Comparison of ENCODE assay signal across 10 cellular contexts in the genomic region with DNA sequence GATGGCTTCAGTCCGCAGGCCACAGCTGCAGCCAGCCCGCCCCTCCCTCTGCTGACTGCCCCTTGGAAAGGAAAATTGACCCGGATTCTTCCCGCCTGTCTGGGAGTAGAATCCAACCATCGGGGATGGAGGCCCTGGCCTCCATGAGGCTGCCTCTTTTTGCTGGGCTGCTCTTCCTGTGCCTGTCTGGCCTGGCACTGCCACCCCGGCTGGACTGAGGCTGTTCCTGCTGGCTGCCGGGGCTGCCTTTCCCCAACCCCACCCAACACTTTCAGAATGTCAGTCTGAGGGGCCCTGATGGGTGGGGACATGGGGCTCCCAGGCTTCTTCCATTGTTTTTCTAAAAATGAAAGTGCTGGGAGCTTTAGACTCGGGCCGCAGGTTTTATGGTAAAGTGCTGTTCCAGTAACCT. TPM values are rescaled to one million over a fixed set of nuclear protein-coding genes. Genes with fewer than 3 reads are reported as not detected.
DNase-seq lines count a peak whose midpoint lies in the region; TF ChIP-seq lines count a peak whose summit lies in the region.
"Had no signal": no experiment of that assay in that cellular context is flagged by ENCODE, and none has a peak within 500 bp of the region (broad histone marks: within the 10 kb centered on the region; RNA-seq: fewer than 3 reads in every experiment).

No MANE protein-coding gene starts in this region.

- peak overlapping the region; percentile 28 to 99 for H2BK12ac ChIP-seq in mesenchymal stem cell (ENCODE audit: low read length in 2 of 2)

- H3K9me3 ChIP-seq in mesenchymal stem cell (ENCODE audit: control insufficient read depth, low read length) (no peaks in the 10 kb centered on the region), subcutaneous abdominal adipose tissue (ENCODE audit: control insufficient read depth in 5 of 5, low read length in 5 of 5) (no peaks in the 10 kb centered on the region), PC-9 (ENCODE audit: insufficient read depth, low read depth) (no peaks in the 10 kb centered on the region)

- H3K36me3 ChIP-seq in mesenchymal stem cell (ENCODE audit: control insufficient read depth in 1 of 2, insufficient read depth in 2 of 2, low read depth in 1 of 2, low read length in 2 of 2) (peaks cover 0 to 6% of the 10 kb centered on the region in 2 experiments), subcutaneous abdominal adipose tissue (ENCODE audit: control insufficient read depth in 5 of 5, insufficient read depth in 5 of 5, low read length in 5 of 5) (peaks cover 0 to under 1% (median 0%) of the 10 kb centered on the region in 5 donors), PC-9 (ENCODE audit: low read depth) (no peaks in the 10 kb centered on the region)

- H2BK15ac ChIP-seq in mesenchymal stem cell (ENCODE audit: low read depth, poor library complexity, severe bottlenecking) = peak overlapping the region; percentile 60

- H4K91ac ChIP-seq in mesenchymal stem cell (ENCODE audit: low read length) = peak overlapping the region; percentile 88

- no peaks in the 10 kb centered on the region for H4K20me1 ChIP-seq in PC-9 (ENCODE audit: insufficient read depth)

- 44% methylated on average over 9 of the region's 9 CpGs for WGBS in mesenchymal stem cell

- peaks cover 22% of the 10 kb centered on the region for H3K79me1 ChIP-seq in mesenchymal stem cell (replicated peaks; ENCODE audit: low read length, poor library complexity, severe bottlenecking)

- BruUV-seq in PC-9 (replicated peaks; lab: Mats Ljungman, UMichigan) = no TSS peak

- H3K4me3 ChIP-seq in Jurkat, Clone E6-1 (ENCODE audit: low read length) = peak overlapping the region; percentile 57
- H3K4me3 ChIP-seq in coronary artery (peak overlapping the region; percentile 41), mesenchymal stem cell (ENCODE audit: insufficient read depth in 1 of 2, low read depth in 1 of 2, low read length in 2 of 2) (peak overlapping the region in 1 of 2 experiments; percentile 72), subcutaneous abdominal adipose tissue (ENCODE audit: low read depth in 1 of 5, low read length in 5 of 5) (peak overlapping the region in 3 of 5 donors; percentile 31 to 44 (median 39)), PC-9 (no peak overlapping the region)

- intact Hi-C loops in PC-9 (cut with micrococcal nuclease; ENCODE audit: unreplicated experiment) = no loop called here

- peak overlapping the region; percentile 87 to 93 for H3K18ac ChIP-seq in mesenchymal stem cell (ENCODE audit: low read depth in 1 of 2, low read length in 2 of 2)

- H2BK5ac ChIP-seq in mesenchymal stem cell (ENCODE audit: low read depth, low read length, poor library complexity, severe bottlenecking) = no peak overlapping the region

- no peak for TF ChIP-seq CTCF in coronary artery (IDR thresholded peaks at IDR 0.05)
- no peak for TF ChIP-seq CTCF in PC-9 (conservative IDR thresholded peaks at IDR 0.05)

- H3K9me2 ChIP-seq in PC-9 (ENCODE audit: insufficient read depth) = no peaks in the 10 kb centered on the region

- peak overlapping the region; percentile 88 for H2AK5ac ChIP-seq in mesenchymal stem cell (ENCODE audit: low read length, severe bottlenecking)

- H3K27ac ChIP-seq in coronary artery (peak overlapping the region; percentile 97 to 99), mesenchymal stem cell (ENCODE audit: low read length, poor library complexity, severe bottlenecking) (peak overlapping the region; percentile 18), subcutaneous abdominal adipose tissue (ENCODE audit: low read depth, low read length) (peak overlapping the region; percentile 92), PC-9 (no peak overlapping the region)

- H3K4me2 ChIP-seq in mesenchymal stem cell (ENCODE audit: low read length, poor library complexity, severe bottlenecking) (peak overlapping the region; percentile 44), PC-9 (no peak overlapping the region)

- H3K14ac ChIP-seq in mesenchymal stem cell (ENCODE audit: low read length in 2 of 2) = peak overlapping the region in 1 of 2 experiments; percentile 89

- DNase-seq in Jurkat, Clone E6-1 (ENCODE audit: low read depth, low spot score) = no peak
- no peak for DNase-seq in coronary artery (ENCODE audit: low spot score)
- no peak for DNase-seq in mesenchymal stem cell
- DNase-seq in GM03348 (ENCODE audit: low spot score) = no peak
- no peak for DNase-seq in germinal center (ENCODE audit: low spot score)
- DNase-seq in PC-9 = no peak
- no peak for DNase-seq in activated CD4-positive, alpha-beta T cell treated with anti-CD3 and anti-CD28 coated beads for 1 hour
- DNase-seq: COR-L47, NCI-H1105 treated with DMSO at 0.1 percent for 48 hours had no signal

- peaks cover 45% of the 10 kb centered on the region for H3K79me2 ChIP-seq in PC-9 (ENCODE audit: low read depth)

- H2AFZ ChIP-seq in mesenchymal stem cell (ENCODE audit: low read depth, low read length) (no peak overlapping the region), PC-9 (no peak overlapping the region)

- no peaks in the 10 kb centered on the region for H3K27me3 ChIP-seq in mesenchymal stem cell (ENCODE audit: control insufficient read depth in 1 of 2, insufficient read depth in 1 of 2, low read length in 2 of 2)
- no peaks in the 10 kb centered on the region for H3K27me3 ChIP-seq in subcutaneous abdominal adipose tissue (ENCODE audit: control insufficient read depth in 5 of 5, insufficient read depth in 4 of 5, low read length in 5 of 5)
- H3K27me3 ChIP-seq in PC-9 (ENCODE audit: insufficient read depth, low read depth) = no peaks in the 10 kb centered on the region

- H3K4me1 ChIP-seq in mesenchymal stem cell (ENCODE audit: control insufficient read depth, insufficient read depth, low read depth, low read length) (peaks cover 57% of the 10 kb centered on the region), subcutaneous abdominal adipose tissue (ENCODE audit: control insufficient read depth in 5 of 5, insufficient read depth in 5 of 5, low read length in 5 of 5) (peaks cover 23 to 90% (median 88%) of the 10 kb centered on the region in 5 donors), PC-9 (replicated peaks; ENCODE audit: insufficient read depth) (peaks cover 5% of the 10 kb centered on the region; the same call in 1 of the 2 replicates)

- peak overlapping the region; percentile 93 for H4K8ac ChIP-seq in mesenchymal stem cell (ENCODE audit: low read length)

- H3K23ac ChIP-seq in mesenchymal stem cell (ENCODE audit: low read length in 2 of 2) = peak overlapping the region in 1 of 2 experiments; percentile 79

- CTCF ChIA-PET in PC-9 (lab: Charles Lee) = no interaction called here

- peak overlapping the region; percentile 79 to 93 for H3K4ac ChIP-seq in mesenchymal stem cell (ENCODE audit: low read depth in 1 of 2, low read length in 2 of 2)

- POLR2A ChIA-PET in PC-9 (lab: Charles Lee; ENCODE audit: unreplicated experiment) = no interaction called here

- H3F3A ChIP-seq in PC-9 (ENCODE audit: insufficient read depth, low read depth) = no peaks in the 10 kb centered on the region

- H3K9ac ChIP-seq in mesenchymal stem cell (ENCODE audit: low read length) = peak overlapping the region; percentile 94
- H3K9ac ChIP-seq in subcutaneous abdominal adipose tissue (ENCODE audit: low read length in 5 of 5) = peak overlapping the region; percentile 8 to 82 (median 56)

- peak overlapping the region; percentile 77 for H2BK120ac ChIP-seq in mesenchymal stem cell (ENCODE audit: low read depth, low read length)

RNA-seq across cellular contexts. Expression of gene BAHCC1, which starts 7.3 kb away (rescaled TPM):
- 8.7 TPM for polyA plus RNA-seq in Jurkat, Clone E6-1 (2012; ENCODE audit: insufficient read depth, insufficient read length)
- polyA plus RNA-seq in mesenchymal stem cell (2013, experiment 1 of 2) = 8.3 TPM
- 8.6 TPM for polyA plus RNA-seq in mesenchymal stem cell (2013, experiment 2 of 2)
- total RNA-seq in PC-9 (2021) = 33.7 and 35.4 TPM in 2 replicates
